Comparison of ENCODE assay signal across 6 cellular contexts in genomic region chr10:97687785-97688781, GRCh38. TPM values are rescaled to one million over a fixed set of nuclear protein-coding genes. Genes with fewer than 3 reads are reported as not detected.
DNase-seq lines count a peak whose midpoint lies in the region; FAIRE-seq and TF ChIP-seq lines count a peak whose summit lies in the region.

No MANE protein-coding gene starts in this region.

- peaks cover 0 to 5% of the 10 kb centered on the region in 2 donors for H3K4me1 ChIP-seq in small intestine (ENCODE audit: control insufficient read depth in 2 of 2, insufficient read depth in 1 of 2, low read depth in 1 of 2, low read length in 1 of 2)

- peak overlapping the region; percentile 64 for H3K4me3 Mint-ChIP-seq in activated T-cell treated with anti-CD3 and anti-CD28 coated beads, Interleukin-2, amount 50 U/mL, for 24 hours

- H3K9me3 ChIP-seq in small intestine (ENCODE audit: control insufficient read depth, low read depth): no peaks in the 10 kb centered on the region

- TF ChIP-seq CTCF in epithelial cell of esophagus (IDR thresholded peaks at IDR 0.05; ENCODE audit: insufficient read depth, low read depth, low read length, missing control alignments): no peak

- no peaks in the 10 kb centered on the region for H3K27me3 Mint-ChIP-seq in activated T-cell treated with anti-CD3 and anti-CD28 coated beads, Interleukin-2, amount 50 U/mL, for 24 hours

- no peaks in the 10 kb centered on the region for H3K9me3 Mint-ChIP-seq in activated T-cell treated with anti-CD3 and anti-CD28 coated beads, Interleukin-2, amount 50 U/mL, for 24 hours

- peaks cover 25% of the 10 kb centered on the region for H3K4me1 Mint-ChIP-seq in activated T-cell treated with anti-CD3 and anti-CD28 coated beads, Interleukin-2, amount 50 U/mL, for 24 hours (ENCODE audit: low read depth)

- no peaks in the 10 kb centered on the region for H3K36me3 ChIP-seq in small intestine (ENCODE audit: control insufficient read depth in 2 of 2, insufficient read depth in 2 of 2, low read length in 2 of 2)

- FAIRE-seq in small intestine (lab: Jason Lieb, UNC): no peak

- H3K36me3 Mint-ChIP-seq in activated T-cell treated with anti-CD3 and anti-CD28 coated beads, Interleukin-2, amount 50 U/mL, for 24 hours (ENCODE audit: low read depth): no peaks in the 10 kb centered on the region

- no peak for DNase-seq in activated T-cell treated with anti-CD3 and anti-CD28 coated beads, Interleukin-2, amount 50 U/mL, for 24 hours
- DNase-seq in activated T-cell treated with anti-CD3 and anti-CD28 coated beads for 4 hours (no peak), epithelial cell of esophagus (ENCODE audit: low read depth) (peak; percentile 58), small intestine (no peak), GM19238 (ENCODE audit: insufficient read length, low spot score) (no peak), NCI-H526 (lab: John Stamatoyannopoulos, UW) (no peak)

- H3K27ac ChIP-seq in small intestine (ENCODE audit: low read depth in 1 of 2, low read length in 1 of 2): peak overlapping the region; percentile 73 to 86

- no peak overlapping the region for H3K4me3 ChIP-seq in epithelial cell of esophagus (ENCODE audit: low read length)
- H3K4me3 ChIP-seq in small intestine (ENCODE audit: low read depth in 1 of 2, low read length in 2 of 2): peak overlapping the region in 1 of 2 donors; percentile 85

- H3K27me3 ChIP-seq in small intestine (ENCODE audit: control insufficient read depth in 2 of 2, insufficient read depth in 2 of 2, low read length in 2 of 2): no peaks in the 10 kb centered on the region

- WGBS in small intestine, 3 donors: 58 to 68% (median 65%) methylated on average over 14 of the region's 14 CpGs

- peak overlapping the region; percentile 48 for H3K27ac Mint-ChIP-seq in activated T-cell treated with anti-CD3 and anti-CD28 coated beads, Interleukin-2, amount 50 U/mL, for 24 hours

RNA-seq across cellular contexts. Expression of gene AVPI1, which starts 1.0 kb away (rescaled TPM):
- polyA plus RNA-seq in small intestine: 10 to 100 TPM; 18.2 to 48.9 (median 44.7) TPM

RNA-seq across cellular contexts. Expression of gene MARVELD1, which starts 25.4 kb away (rescaled TPM):
- 10 to 100 TPM in 1 of 3 donors, 1 to 10 TPM in 2; 1.6 to 16.4 (median 4.0) TPM for polyA plus RNA-seq in small intestine

RNA-seq across cellular contexts. Expression of gene PI4K2A, which starts 47.6 kb away (rescaled TPM):
- 10 to 100 TPM in 2 of 3 donors, 1 to 10 TPM in 1; 9.5 to 13.5 (median 10.5) TPM for polyA plus RNA-seq in small intestine

RNA-seq across cellular contexts. Expression of gene ZFYVE27, which starts 48.8 kb away (rescaled TPM):
- 10 to 100 TPM; 21.6 to 30.7 (median 28.6) TPM for polyA plus RNA-seq in small intestine

RNA-seq across cellular contexts. Expression of gene MORN4, which starts 54.8 kb away (rescaled TPM):
- 1 to 10 TPM in 1 of 3 donors, not detected in 2; 4.0 TPM for polyA plus RNA-seq in small intestine
